ENCODE assay signal across 9 cellular contexts in the genomic region with DNA sequence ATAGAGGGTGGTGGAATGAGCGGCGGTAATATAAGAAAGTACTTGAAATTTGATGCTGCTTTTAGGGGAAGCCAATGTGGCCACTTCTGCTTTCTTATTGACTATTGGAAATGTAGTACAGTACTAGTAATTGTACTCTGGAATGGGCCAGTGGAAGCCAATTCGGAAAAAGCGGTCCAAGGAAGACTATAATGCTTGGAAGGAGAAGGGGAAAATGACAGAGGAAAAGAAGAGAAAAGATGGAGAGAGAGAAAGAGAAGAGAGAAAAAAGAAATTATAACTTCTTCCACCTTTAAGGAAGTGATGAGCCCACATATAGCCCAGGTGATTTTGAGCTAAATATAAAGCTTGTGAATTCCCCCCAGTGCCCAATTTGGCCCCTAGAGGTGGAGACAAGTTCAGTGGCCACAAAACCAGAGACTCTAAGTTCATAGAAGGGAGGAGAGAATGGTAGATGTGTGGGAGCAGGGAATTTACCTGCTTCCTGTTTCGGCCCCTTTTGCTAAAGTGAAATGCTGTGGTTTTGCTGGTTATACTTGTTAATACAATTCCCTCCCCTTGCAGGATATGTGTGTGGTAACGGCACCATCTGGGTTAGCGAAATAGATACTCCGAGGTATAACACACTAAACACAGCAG. TPM values are rescaled to one million over a fixed set of nuclear protein-coding genes. Genes with fewer than 3 reads are reported as not detected.
A peak's percentile ranks its signal among the peaks of the same experiment; 100 is the strongest.
DNase-seq lines count a peak whose midpoint lies in the region; ATAC-seq and TF ChIP-seq lines count a peak whose summit lies in the region.
"Had no signal": no experiment of that assay in that cellular context is flagged by ENCODE, and none has a peak within 500 bp of the region (broad histone marks: within the 10 kb centered on the region; RNA-seq: fewer than 3 reads in every experiment).

No MANE protein-coding gene starts in this region.

- DNase-seq in GM10248 (ENCODE audit: extremely low spot score) = peak; percentile 64
- DNase-seq in activated naive CD4-positive, alpha-beta T cell treated with anti-CD3 and anti-CD28 coated beads, Interleukin-2, amount 10 ng/mL, durations not matched to agents 7 days and 5 days = peak; percentile 59
- DNase-seq in prostate gland (ENCODE audit: low spot score) = no peak
- no peak for DNase-seq in NCI-H2227 treated with DMSO at 0.1 percent for 48 hours (lab: John Stamatoyannopoulos, UW)
- DNase-seq in OCI-M2 (lab: John Stamatoyannopoulos, UW; ENCODE audit: unreplicated experiment) = no peak
- no peak for DNase-seq in left lobe of liver (ENCODE audit: low spot score)

- H3K4me3 ChIP-seq in prostate gland = no peak overlapping the region

- H3K36me3 ChIP-seq in prostate gland = no peaks in the 10 kb centered on the region

- ATAC-seq in GM21390 (IDR thresholded peaks at IDR 0.05; ENCODE audit: unreplicated experiment) = peak; percentile 66
- ATAC-seq in HG03575 (IDR thresholded peaks at IDR 0.05; ENCODE audit: extremely low read depth, insufficient number of reproducible peaks, low FRiP score, unreplicated experiment) = peak; percentile 54
- no peak for ATAC-seq in left lobe of liver

- H3K27ac Mint-ChIP-seq in activated naive CD4-positive, alpha-beta T cell treated with anti-CD3 and anti-CD28 coated beads, Interleukin-2, amount 10 ng/mL, durations not matched to agents 7 days and 5 days = peak overlapping the region; percentile 95
- H3K27ac Mint-ChIP-seq: brain had no signal

- intact Hi-C loops in prostate gland (cut with DNase I) = no loop called here

- H3K27me3 ChIP-seq in prostate gland (replicated peaks; ENCODE audit: insufficient read depth) = no peaks in the 10 kb centered on the region

- peaks cover 83% of the 10 kb centered on the region for H3K4me1 Mint-ChIP-seq in activated naive CD4-positive, alpha-beta T cell treated with anti-CD3 and anti-CD28 coated beads, Interleukin-2, amount 10 ng/mL, durations not matched to agents 7 days and 5 days

- TF ChIP-seq POLR2A in prostate gland (IDR thresholded peaks at IDR 0.05) = no peak

- CTCF ChIA-PET in GM10248 (lab: Yijun Ruan, JAX) = interaction anchor here (1.2 to 4.2 kb wide), 5 partner anchors 11 to 393 kb away, joined by 3 to 26 read pairs (median 5); no protein-coding TSS in a partner anchor
- CTCF ChIA-PET in activated naive CD4-positive, alpha-beta T cell treated with anti-CD3 and anti-CD28 coated beads, Interleukin-2, amount 10 ng/mL, durations not matched to agents 7 days and 5 days (lab: Charles Lee) = interaction anchor here (0.7 to 2.6 kb wide), 2 partner anchors 13 to 61 kb away, joined by 3 to 9 read pairs; no protein-coding TSS in a partner anchor

- no peaks in the 10 kb centered on the region for H3K9me3 ChIP-seq in prostate gland

- peaks cover 5% of the 10 kb centered on the region for H3K36me3 Mint-ChIP-seq in activated naive CD4-positive, alpha-beta T cell treated with anti-CD3 and anti-CD28 coated beads, Interleukin-2, amount 10 ng/mL, durations not matched to agents 7 days and 5 days
- H3K36me3 Mint-ChIP-seq: brain had no signal

- H3K4me1 ChIP-seq in prostate gland (replicated peaks) = no peaks in the 10 kb centered on the region

- H3K4me3 Mint-ChIP-seq in activated naive CD4-positive, alpha-beta T cell treated with anti-CD3 and anti-CD28 coated beads, Interleukin-2, amount 10 ng/mL, durations not matched to agents 7 days and 5 days = peak overlapping the region; percentile 50
- H3K4me3 Mint-ChIP-seq: brain had no signal

- TF ChIP-seq CTCF in GM10248 (IDR thresholded peaks at IDR 0.05; ENCODE audit: control extremely low read depth, extremely low read depth, low read depth, missing control alignments) = no peak
- TF ChIP-seq CTCF in prostate gland (IDR thresholded peaks at IDR 0.05) = no peak

- H3K27me3 Mint-ChIP-seq in activated naive CD4-positive, alpha-beta T cell treated with anti-CD3 and anti-CD28 coated beads, Interleukin-2, amount 10 ng/mL, durations not matched to agents 7 days and 5 days = no peaks in the 10 kb centered on the region

- whole genome bisulfite sequencing in prostate gland = 87% methylated on average over 8 of the region's 8 CpGs

- POLR2A ChIA-PET in GM10248 (lab: Yijun Ruan, JAX) = interaction anchor here (1.7 kb wide), 1 partner anchor 36 kb away, joined by 9 read pairs; the partner anchor contains the start of gene DUSP10

- H3K9me3 Mint-ChIP-seq in activated naive CD4-positive, alpha-beta T cell treated with anti-CD3 and anti-CD28 coated beads, Interleukin-2, amount 10 ng/mL, durations not matched to agents 7 days and 5 days = peaks cover 4% of the 10 kb centered on the region

- no peak overlapping the region for H3K27ac ChIP-seq in prostate gland

RNA-seq across cellular contexts. Expression of gene DUSP10, which starts 35.7 kb away (rescaled TPM):
- total RNA-seq in prostate gland (10 to 100 TPM in 1 of 2 donors, 1 to 10 TPM in 1; 5.8 to 13.6 TPM), left lobe of liver (7.4 TPM)

Comparison
In these comparisons a context has a peak if more than half of its experiments do, and no peak if none do; other contexts are left out.
1. DNase-seq: peak in GM10248 (single experiment) and activated naive CD4-positive, alpha-beta T cell treated with anti-CD3 and anti-CD28 coated beads, Interleukin-2, amount 10 ng/mL, durations not matched to agents 7 days and 5 days (single experiment); none in prostate gland (single experiment), NCI-H2227 treated with DMSO at 0.1 percent for 48 hours (single experiment), OCI-M2 (single experiment) and left lobe of liver (single experiment).